Comparison of ENCODE assay signal across 1 cellular context in genomic region chr17:78739331-78739853, GRCh38.
TF ChIP-seq lines count a peak whose summit lies in the region.

No MANE protein-coding gene starts in this region.

TF ChIP-seq in HepG2, 621 proteins besides CTCF, POLR2A, EP300 and RAD21 (continued from another document):
- TF ChIP-seq PRDM15 (CRISPR knock-in tag; IDR thresholded peaks at IDR 0.05), result no peak
- no peak for TF ChIP-seq NCOA2 (CRISPR knock-in tag; IDR thresholded peaks at IDR 0.05)
- no peak for TF ChIP-seq ZNF30 (CRISPR knock-in tag; IDR thresholded peaks at IDR 0.05)
- no peak for TF ChIP-seq ZNF749 (CRISPR knock-in tag; IDR thresholded peaks at IDR 0.05; ENCODE audit: borderline replicate concordance)
- TF ChIP-seq ZMYM2 (CRISPR knock-in tag; IDR thresholded peaks at IDR 0.05), result no peak
- TF ChIP-seq TRIM22 (IDR thresholded peaks at IDR 0.05), result no peak
- no peak for TF ChIP-seq FOXO4 (CRISPR knock-in tag; conservative IDR thresholded peaks at IDR 0.05)
- TF ChIP-seq MNT (IDR thresholded peaks at IDR 0.05), result no peak
